In genomic region chr2:84840306-84840705, GRCh38 we compare ENCODE assay signal across 12 cellular contexts. TPM values are rescaled to one million over a fixed set of nuclear protein-coding genes. Genes with fewer than 3 reads are reported as not detected.
A peak's percentile ranks its signal among the peaks of the same experiment; 100 is the strongest.
DNase-seq lines count a peak whose midpoint lies in the region; ATAC-seq and TF ChIP-seq lines count a peak whose summit lies in the region.
"Had no signal": no experiment of that assay in that cellular context is flagged by ENCODE, and none has a peak within 500 bp of the region (broad histone marks: within the 10 kb centered on the region; RNA-seq: fewer than 3 reads in every experiment).

No MANE protein-coding gene starts in this region.

- intact Hi-C loops in CD4-positive, alpha-beta T cell (cut with DNase I, micrococcal nuclease), result loop anchor here in 1 of 2 experiments (2.0 to 5.0 kb wide), 2 partner anchors 16 to 87 kb away; no protein-coding TSS in a partner anchor
- intact Hi-C loops in mucosa of descending colon (cut with DNase I, micrococcal nuclease), result no loop called here
- intact Hi-C loops in testis (cut with DNase I; ENCODE audit: low total_unique reads), result no loop called here

- peaks cover 91% of the 10 kb centered on the region for H3K4me1 Mint-ChIP-seq in CD4-positive, alpha-beta T cell (ENCODE audit: low read depth)
- peaks cover 62% of the 10 kb centered on the region for H3K4me1 Mint-ChIP-seq in activated T-cell treated with anti-CD3 and anti-CD28 coated beads, Interleukin-2, amount 50 U/mL, for 72 hours (ENCODE audit: low read depth)

- POLR2A ChIA-PET in CD4-positive, alpha-beta T cell (lab: Charles Lee), result interaction anchor here (0.6 to 4.1 kb wide), 11 partner anchors 8 to 186 kb away, joined by 3 to 31 read pairs (median 6); partner anchors contain the start of genes TMSB10 and TRABD2A

- H3K27me3 Mint-ChIP-seq in CD4-positive, alpha-beta T cell, result no peaks in the 10 kb centered on the region
- no peaks in the 10 kb centered on the region for H3K27me3 Mint-ChIP-seq in activated T-cell treated with anti-CD3 and anti-CD28 coated beads, Interleukin-2, amount 50 U/mL, for 72 hours (ENCODE audit: low read depth)

- H3K4me3 ChIP-seq in mucosa of descending colon, result no peak overlapping the region
- H3K4me3 ChIP-seq in testis, result no peak overlapping the region

- no peaks in the 10 kb centered on the region for H3K27me3 ChIP-seq in CD4-positive, alpha-beta T cell (ENCODE audit: control insufficient read depth, insufficient read depth, low read length)
- no peaks in the 10 kb centered on the region for H3K27me3 ChIP-seq in testis

- peak overlapping the region; percentile 90 for H3K27ac ChIP-seq in CD4-positive, alpha-beta T cell (ENCODE audit: low read depth, low read length)
- no peak overlapping the region for H3K27ac ChIP-seq in testis

- H3K36me3 ChIP-seq in mucosa of descending colon (ENCODE audit: low read depth) (no peaks in the 10 kb centered on the region), testis (ENCODE audit: low read depth, missing control alignments) (no peaks in the 10 kb centered on the region)

- WGBS in testis, 2 donors, result 69 to 73% methylated on average over 3 of the region's 3 CpGs

- no peak for TF ChIP-seq CTCF in CD4-positive, alpha-beta T cell (IDR thresholded peaks at IDR 0.05)
- TF ChIP-seq CTCF in mucosa of descending colon (IDR thresholded peaks at IDR 0.05), result no peak
- TF ChIP-seq CTCF in testis (IDR thresholded peaks at IDR 0.05), result no peak
- TF ChIP-seq CTCF in GM13977 (IDR thresholded peaks at IDR 0.05; ENCODE audit: extremely low read depth, insufficient read depth, missing control alignments), result no peak

- peak overlapping the region; percentile 96 for H3K27ac Mint-ChIP-seq in CD4-positive, alpha-beta T cell
- peak overlapping the region; percentile 94 for H3K27ac Mint-ChIP-seq in activated T-cell treated with anti-CD3 and anti-CD28 coated beads, Interleukin-2, amount 50 U/mL, for 72 hours

- ATAC-seq in CD4-positive, alpha-beta T cell (ENCODE audit: poor library complexity), result peak; percentile 28
- peak; percentile 36 for ATAC-seq in activated T-cell treated with anti-CD3 and anti-CD28 coated beads, Interleukin-2, amount 50 U/mL, for 72 hours (replicated peaks in 1 of 2)
- peak; percentile 12 for ATAC-seq in mucosa of descending colon
- ATAC-seq: esophagus mucosa had no signal

- peaks cover 9% of the 10 kb centered on the region for H3K9me3 ChIP-seq in CD4-positive, alpha-beta T cell (ENCODE audit: control insufficient read depth, low read length)
- no peaks in the 10 kb centered on the region for H3K9me3 ChIP-seq in mucosa of descending colon
- H3K9me3 ChIP-seq in testis, result no peaks in the 10 kb centered on the region

- DNase-seq in CD4-positive, alpha-beta T cell, result no peak
- DNase-seq in HCEC 1CT (peak; percentile 28), mucosa of descending colon (no peak), NCI-H2227 (lab: John Stamatoyannopoulos, UW; ENCODE audit: unreplicated experiment) (no peak), testis (no peak), GM13977 (ENCODE audit: low spot score) (no peak)
- no peak for DNase-seq in activated T-cell treated with anti-CD3 and anti-CD28 coated beads, Interleukin-2, amount 50 U/mL, for 72 hours
- DNase-seq: DMS53, mesenchymal stem cell, posterior cingulate gyrus, T1000 had no signal

- H3K4me1 ChIP-seq in mucosa of descending colon (ENCODE audit: low read depth) (no peaks in the 10 kb centered on the region), testis (no peaks in the 10 kb centered on the region)

- TF ChIP-seq POLR2A in testis (IDR thresholded peaks at IDR 0.05), result no peak

- CTCF ChIA-PET in CD4-positive, alpha-beta T cell (lab: Charles Lee), result interaction anchor here (2.8 kb wide), 1 partner anchor 85 kb away, joined by 19 read pairs; no protein-coding TSS in a partner anchor

- peaks cover 82% of the 10 kb centered on the region for H3K36me3 Mint-ChIP-seq in CD4-positive, alpha-beta T cell (ENCODE audit: low read depth)
- peaks cover 25 to 37% of the 10 kb centered on the region in 2 donors for H3K36me3 Mint-ChIP-seq in activated T-cell treated with anti-CD3 and anti-CD28 coated beads, Interleukin-2, amount 50 U/mL, for 72 hours (ENCODE audit: insufficient read depth in 2 of 2)

- in situ Hi-C loops in GM13977 (cut with MboI; ENCODE audit: low pct_unique_long_range_greater_than_20kb, low sequenced_read_pairs, unreplicated experiment), result no loop called here

- peak overlapping the region; percentile 80 for H3K4me3 Mint-ChIP-seq in CD4-positive, alpha-beta T cell
- peak overlapping the region; percentile 75 to 89 for H3K4me3 Mint-ChIP-seq in activated T-cell treated with anti-CD3 and anti-CD28 coated beads, Interleukin-2, amount 50 U/mL, for 72 hours

- peaks cover 6% of the 10 kb centered on the region for H3K9me3 Mint-ChIP-seq in CD4-positive, alpha-beta T cell
- peaks cover 2 to 9% of the 10 kb centered on the region in 2 donors for H3K9me3 Mint-ChIP-seq in activated T-cell treated with anti-CD3 and anti-CD28 coated beads, Interleukin-2, amount 50 U/mL, for 72 hours

RNA-seq across cellular contexts. Expression of gene TRABD2A, which starts 40.6 kb away (rescaled TPM):
- 100 to 1,000 TPM; 166 to 170 TPM for total RNA-seq in CD4-positive, alpha-beta T cell
- 10 to 100 TPM; 35.1 to 39.4 TPM for total RNA-seq in activated T-cell treated with anti-CD3 and anti-CD28 coated beads, Interleukin-2, amount 50 U/mL, for 72 hours
- 100 to 1,000 TPM in 1 of 3 donors, 10 to 100 TPM in 2; 40.2 to 132 (median 63.2) TPM for total RNA-seq in mucosa of descending colon
- 10 to 100 TPM; 19.1 to 44.1 TPM for total RNA-seq in testis
- 82.5 TPM for polyA plus RNA-seq in testis (ENCODE audit: insufficient read depth, low read depth, low replicate concordance)
